ENCODE assay signal across 25 cellular contexts in the genomic region with DNA sequence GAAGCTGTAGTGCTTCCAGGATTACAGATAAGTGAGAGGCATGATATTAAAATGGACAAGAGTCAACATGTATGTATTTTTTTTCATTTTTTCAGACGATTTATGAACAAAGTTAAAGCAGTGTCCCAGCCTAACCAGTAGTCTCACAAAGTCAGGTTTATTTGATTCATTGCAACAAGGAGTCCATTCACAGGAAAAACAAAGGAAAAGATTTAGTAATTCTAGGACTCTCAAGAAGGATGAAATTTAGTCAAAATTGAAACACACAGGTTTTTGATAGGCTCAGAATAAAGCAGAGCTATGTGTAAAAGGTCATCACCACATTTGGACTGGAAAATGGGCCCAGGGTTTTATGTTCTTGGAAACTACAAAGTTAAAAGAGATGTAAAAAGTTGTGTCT.
"Had no signal": no experiment of that assay in that cellular context is flagged by ENCODE, and none has a peak within 500 bp of the region (broad histone marks: within the 10 kb centered on the region; RNA-seq: fewer than 3 reads in every experiment).

No MANE protein-coding gene starts in this region.

- ATAC-seq: activated T-cell treated with anti-CD3 and anti-CD28 coated beads, Interleukin-2, amount 50 U/mL, for 72 hours; body of pancreas; effector memory CD8-positive, alpha-beta T cell had no signal

- H3K36me3 ChIP-seq: adrenal gland, esophagus muscularis mucosa had no signal

- H3K27ac ChIP-seq: adrenal gland, body of pancreas, esophagus muscularis mucosa had no signal

- H3K9me3 ChIP-seq: adrenal gland, body of pancreas, esophagus muscularis mucosa had no signal

- H3K4me3 ChIP-seq: adrenal gland, body of pancreas, esophagus muscularis mucosa had no signal

- H3K4me1 ChIP-seq: adrenal gland, body of pancreas, esophagus muscularis mucosa had no signal

- DNase-seq: activated CD4-positive, alpha-beta memory T cell treated with anti-CD3 and anti-CD28 coated beads, Interleukin-2, amount 10 ng/mL, durations not matched to agents 7 days and 5 days; activated CD4-positive, alpha-beta T cell treated with anti-CD3 and anti-CD28 coated beads for 1 hour; activated CD4-positive, alpha-beta T cell treated with anti-CD3 and anti-CD28 coated beads for 4 hours; activated CD4-positive, alpha-beta T cell treated with anti-CD3 and anti-CD28 coated beads, Interleukin-2, amount 10 ng/mL, durations not matched to agents 7 days and 5 days; activated CD4-positive, alpha-beta T cell treated with anti-CD3 and anti-CD28 coated beads, Interleukin-2, amount 50 U/mL, for 4 hours; activated CD8-positive, alpha-beta memory T cell treated with anti-CD3 and anti-CD28 coated beads, Interleukin-2, amount 50 U/mL, for 48 hours; activated gamma-delta T cell; activated naive CD4-positive, alpha-beta T cell; activated naive CD4-positive, alpha-beta T cell treated with anti-CD3 and anti-CD28 coated beads, Interleukin-2, amount 50 U/mL, for 16 hours; activated T-cell treated with anti-CD3 and anti-CD28 coated beads for 4 hours; activated T-cell treated with anti-CD3 and anti-CD28 coated beads, Interleukin-2, amount 50 U/mL, for 24 hours; activated T-cell treated with anti-CD3 and anti-CD28 coated beads, Interleukin-2, amount 50 U/mL, for 72 hours; adrenal gland; amygdala; aorta; body of pancreas; caudate nucleus; cortex of kidney; dermis blood vessel endothelial cell; effector CD4-positive, alpha-beta T cell; effector memory CD8-positive, alpha-beta T cell; erythroblast; head of caudate nucleus; T-helper 2 cell had no signal

- H3K27me3 ChIP-seq: adrenal gland, body of pancreas, esophagus muscularis mucosa had no signal
